1 cellular context compared by ENCODE assay signal in genomic region chr19:37334179-37335071, GRCh38.
TF ChIP-seq lines count a peak whose summit lies in the region.

No MANE protein-coding gene starts in this region.

TF ChIP-seq in K562, 482 proteins besides CTCF, POLR2A, EP300 and RAD21 (continued from another document):
- TF ChIP-seq, protein P1, sequence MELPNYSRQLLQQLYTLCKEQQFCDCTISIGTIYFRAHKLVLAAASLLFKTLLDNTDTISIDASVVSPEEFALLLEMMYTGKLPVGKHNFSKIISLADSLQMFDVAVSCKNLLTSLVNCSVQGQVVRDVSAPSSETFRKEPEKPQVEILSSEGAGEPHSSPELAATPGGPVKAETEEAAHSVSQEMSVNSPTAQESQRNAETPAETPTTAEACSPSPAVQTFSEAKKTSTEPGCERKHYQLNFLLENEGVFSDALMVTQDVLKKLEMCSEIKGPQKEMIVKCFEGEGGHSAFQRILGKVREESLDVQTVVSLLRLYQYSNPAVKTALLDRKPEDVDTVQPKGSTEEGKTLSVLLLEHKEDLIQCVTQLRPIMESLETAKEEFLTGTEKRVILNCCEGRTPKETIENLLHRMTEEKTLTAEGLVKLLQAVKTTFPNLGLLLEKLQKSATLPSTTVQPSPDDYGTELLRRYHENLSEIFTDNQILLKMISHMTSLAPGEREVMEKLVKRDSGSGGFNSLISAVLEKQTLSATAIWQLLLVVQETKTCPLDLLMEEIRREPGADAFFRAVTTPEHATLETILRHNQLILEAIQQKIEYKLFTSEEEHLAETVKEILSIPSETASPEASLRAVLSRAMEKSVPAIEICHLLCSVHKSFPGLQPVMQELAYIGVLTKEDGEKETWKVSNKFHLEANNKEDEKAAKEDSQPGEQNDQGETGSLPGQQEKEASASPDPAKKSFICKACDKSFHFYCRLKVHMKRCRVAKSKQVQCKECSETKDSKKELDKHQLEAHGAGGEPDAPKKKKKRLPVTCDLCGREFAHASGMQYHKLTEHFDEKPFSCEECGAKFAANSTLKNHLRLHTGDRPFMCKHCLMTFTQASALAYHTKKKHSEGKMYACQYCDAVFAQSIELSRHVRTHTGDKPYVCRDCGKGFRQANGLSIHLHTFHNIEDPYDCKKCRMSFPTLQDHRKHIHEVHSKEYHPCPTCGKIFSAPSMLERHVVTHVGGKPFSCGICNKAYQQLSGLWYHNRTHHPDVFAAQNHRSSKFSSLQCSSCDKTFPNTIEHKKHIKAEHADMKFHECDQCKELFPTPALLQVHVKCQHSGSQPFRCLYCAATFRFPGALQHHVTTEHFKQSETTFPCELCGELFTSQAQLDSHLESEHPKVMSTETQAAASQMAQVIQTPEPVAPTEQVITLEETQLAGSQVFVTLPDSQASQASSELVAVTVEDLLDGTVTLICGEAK (IDR thresholded peaks at IDR 0.05), result peak; percentile 77
- TF ChIP-seq, protein P1 (CRISPR knock-in tag; IDR thresholded peaks at IDR 0.05), result no peak
- TF ChIP-seq, protein P2, sequence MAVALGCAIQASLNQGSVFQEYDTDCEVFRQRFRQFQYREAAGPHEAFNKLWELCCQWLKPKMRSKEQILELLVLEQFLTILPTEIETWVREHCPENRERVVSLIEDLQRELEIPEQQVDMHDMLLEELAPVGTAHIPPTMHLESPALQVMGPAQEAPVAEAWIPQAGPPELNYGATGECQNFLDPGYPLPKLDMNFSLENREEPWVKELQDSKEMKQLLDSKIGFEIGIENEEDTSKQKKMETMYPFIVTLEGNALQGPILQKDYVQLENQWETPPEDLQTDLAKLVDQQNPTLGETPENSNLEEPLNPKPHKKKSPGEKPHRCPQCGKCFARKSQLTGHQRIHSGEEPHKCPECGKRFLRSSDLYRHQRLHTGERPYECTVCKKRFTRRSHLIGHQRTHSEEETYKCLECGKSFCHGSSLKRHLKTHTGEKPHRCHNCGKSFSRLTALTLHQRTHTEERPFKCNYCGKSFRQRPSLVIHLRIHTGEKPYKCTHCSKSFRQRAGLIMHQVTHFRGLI (CRISPR knock-in tag; IDR thresholded peaks at IDR 0.05), result no peak
- TF ChIP-seq NR2C1 (IDR thresholded peaks at IDR 0.05) (no peak), NR2C1 (tag; IDR thresholded peaks at IDR 0.05) (peak; percentile 77), CREM (IDR thresholded peaks at IDR 0.05; ENCODE audit: low read depth) (peak; percentile 70), JUND (IDR thresholded peaks at IDR 0.05; ENCODE audit: borderline replicate concordance, low read depth, low read length) (no peak), JUND (tag; IDR thresholded peaks at IDR 0.05; ENCODE audit: borderline replicate concordance, low read depth, low read length) (0 out of 3 replicates have a peak, but pooled peaks have one; percentile 41), NR2C2 (CRISPR knock-in tag; IDR thresholded peaks at IDR 0.05) (no peak), NR2C2 (tag; IDR thresholded peaks at IDR 0.05) (peak; percentile 44; the same call in 1 of the 2 replicates), ETV1 (tag; conservative IDR thresholded peaks at IDR 0.05; ENCODE audit: low read depth) (peak; percentile 56; the same call in 1 of the 2 replicates), ZNF143 (CRISPR knock-in tag; IDR thresholded peaks at IDR 0.05) (peak; percentile 69)
